Comparison of ENCODE assay signal across 30 cellular contexts in genomic region chr19:54125713-54126112, GRCh38. TPM values are rescaled to one million over a fixed set of nuclear protein-coding genes. Genes with fewer than 3 reads are reported as not detected.
"Had no signal": no experiment of that assay in that cellular context is flagged by ENCODE, and none has a peak within 500 bp of the region (broad histone marks: within the 10 kb centered on the region; RNA-seq: fewer than 3 reads in every experiment).

No MANE protein-coding gene starts in this region.

- H3K36me3 Mint-ChIP-seq: activated naive CD4-positive, alpha-beta T cell treated with anti-CD3 and anti-CD28 coated beads, Interleukin-2, amount 50 U/mL, for 72 hours had no signal

- H3K9me3 Mint-ChIP-seq: activated CD4-positive, alpha-beta memory T cell treated with anti-CD3 and anti-CD28 coated beads for 36 hours; activated CD4-positive, alpha-beta T cell treated with anti-CD3 and anti-CD28 coated beads, Interleukin-2, amount 10 ng/mL, durations not matched to agents 24 days and 14 days; activated naive CD4-positive, alpha-beta T cell treated with anti-CD3 and anti-CD28 coated beads, Interleukin-2, amount 10 ng/mL, durations not matched to agents 7 days and 5 days; activated naive CD4-positive, alpha-beta T cell treated with anti-CD3 and anti-CD28 coated beads, Interleukin-2, amount 50 U/mL, for 72 hours; activated T-cell treated with anti-CD3 and anti-CD28 coated beads, Interleukin-2, amount 50 U/mL, for 72 hours; brain had no signal

- H3K4me3 Mint-ChIP-seq: activated CD4-positive, alpha-beta memory T cell treated with anti-CD3 and anti-CD28 coated beads for 36 hours; activated CD4-positive, alpha-beta T cell treated with anti-CD3 and anti-CD28 coated beads for 36 hours; activated CD4-positive, alpha-beta T cell treated with anti-CD3 and anti-CD28 coated beads, Interleukin-2, amount 10 ng/mL, durations not matched to agents 24 days and 14 days; activated CD8-positive, alpha-beta memory T cell treated with anti-CD3 and anti-CD28 coated beads, Interleukin-2, amount 10 ng/mL, durations not matched to agents 7 days and 5 days; activated CD8-positive, alpha-beta T cell treated with anti-CD3 and anti-CD28 coated beads, Interleukin-2, amount 10 ng/mL, durations not matched to agents 7 days and 5 days; activated naive CD4-positive, alpha-beta T cell treated with anti-CD3 and anti-CD28 coated beads, Interleukin-2, amount 10 ng/mL, durations not matched to agents 7 days and 5 days; activated T-cell treated with anti-CD3 and anti-CD28 coated beads, Interleukin-2, amount 50 U/mL, for 72 hours; brain had no signal

- H3K4me1 Mint-ChIP-seq: activated CD4-positive, alpha-beta T cell treated with anti-CD3 and anti-CD28 coated beads for 36 hours; activated CD4-positive, alpha-beta T cell treated with anti-CD3 and anti-CD28 coated beads, Interleukin-2, amount 10 ng/mL, durations not matched to agents 24 days and 14 days; activated CD8-positive, alpha-beta memory T cell treated with anti-CD3 and anti-CD28 coated beads, Interleukin-2, amount 10 ng/mL, durations not matched to agents 7 days and 5 days; activated naive CD4-positive, alpha-beta T cell treated with anti-CD3 and anti-CD28 coated beads, Interleukin-2, amount 10 ng/mL, durations not matched to agents 7 days and 5 days; brain had no signal

- ATAC-seq: activated CD4-positive, alpha-beta T cell treated with anti-CD3 and anti-CD28 coated beads for 36 hours; activated CD8-positive, alpha-beta memory T cell treated with anti-CD3 and anti-CD28 coated beads, Interleukin-2, amount 10 ng/mL, durations not matched to agents 7 days and 5 days; activated naive CD4-positive, alpha-beta T cell treated with anti-CD3 and anti-CD28 coated beads, Interleukin-2, amount 50 U/mL, for 72 hours; activated T-cell treated with anti-CD3 and anti-CD28 coated beads, Interleukin-2, amount 50 U/mL, for 72 hours had no signal

- H3K27ac ChIP-seq: adrenal gland, breast epithelium, cardiac muscle cell, colonic mucosa had no signal

- H3K27ac Mint-ChIP-seq: activated CD4-positive, alpha-beta memory T cell treated with anti-CD3 and anti-CD28 coated beads for 36 hours; activated CD4-positive, alpha-beta T cell treated with anti-CD3 and anti-CD28 coated beads for 36 hours; activated CD4-positive, alpha-beta T cell treated with anti-CD3 and anti-CD28 coated beads, Interleukin-2, amount 10 ng/mL, durations not matched to agents 24 days and 14 days; activated CD8-positive, alpha-beta memory T cell treated with anti-CD3 and anti-CD28 coated beads, Interleukin-2, amount 10 ng/mL, durations not matched to agents 7 days and 5 days; activated CD8-positive, alpha-beta T cell treated with anti-CD3 and anti-CD28 coated beads, Interleukin-2, amount 10 ng/mL, durations not matched to agents 7 days and 5 days; activated naive CD4-positive, alpha-beta T cell treated with anti-CD3 and anti-CD28 coated beads, Interleukin-2, amount 10 ng/mL, durations not matched to agents 7 days and 5 days; activated naive CD4-positive, alpha-beta T cell treated with anti-CD3 and anti-CD28 coated beads, Interleukin-2, amount 50 U/mL, for 72 hours; activated T-cell treated with anti-CD3 and anti-CD28 coated beads, Interleukin-2, amount 50 U/mL, for 72 hours; brain had no signal

- FAIRE-seq: endometrium, frontal cortex had no signal

- H3K4me3 ChIP-seq: adrenal gland, breast epithelium, cardiac muscle cell, colonic mucosa had no signal

- DNase-seq: activated CD4-positive, alpha-beta memory T cell treated with anti-CD3 and anti-CD28 coated beads for 36 hours; activated CD4-positive, alpha-beta T cell treated with anti-CD3 and anti-CD28 coated beads for 36 hours; activated CD4-positive, alpha-beta T cell treated with anti-CD3 and anti-CD28 coated beads, Interleukin-2, amount 10 ng/mL, durations not matched to agents 24 days and 14 days; activated CD4-positive, CD25-positive, alpha-beta regulatory T cell; activated CD4-positive, CD25-positive, alpha-beta regulatory T cell treated with anti-CD3 and anti-CD28 coated beads, Interleukin-2, amount 50 U/mL, for 72 hours; activated CD8-positive, alpha-beta memory T cell treated with anti-CD3 and anti-CD28 coated beads, Interleukin-2, amount 10 ng/mL, durations not matched to agents 7 days and 5 days; activated CD8-positive, alpha-beta memory T cell treated with anti-CD3 and anti-CD28 coated beads, Interleukin-2, amount 50 U/mL, for 4 hours; activated CD8-positive, alpha-beta T cell treated with anti-CD3 and anti-CD28 coated beads, Interleukin-2, amount 10 ng/mL, durations not matched to agents 7 days and 5 days; activated gamma-delta T cell; activated naive CD4-positive, alpha-beta T cell; activated naive CD4-positive, alpha-beta T cell treated with anti-CD3 and anti-CD28 coated beads, Interleukin-2, amount 10 ng/mL, durations not matched to agents 7 days and 5 days; activated T-cell treated with anti-CD3 and anti-CD28 coated beads, Interleukin-2, amount 50 U/mL, for 1 hour; activated T-cell treated with anti-CD3 and anti-CD28 coated beads, Interleukin-2, amount 50 U/mL, for 72 hours; adrenal gland; amygdala; aorta; central memory CD4-positive, alpha-beta T cell; cerebellar nuclear complex; colonic mucosa; effector CD8-positive, alpha-beta T cell; foreskin fibroblast; T-helper 2 cell had no signal

- H3K27me3 ChIP-seq: adrenal gland, breast epithelium, cardiac muscle cell, colonic mucosa had no signal

- H3K9me3 ChIP-seq: adrenal gland, breast epithelium, colonic mucosa had no signal

- H3K4me1 ChIP-seq: adrenal gland, breast epithelium, colonic mucosa had no signal

- H3K27me3 Mint-ChIP-seq: activated CD4-positive, alpha-beta memory T cell treated with anti-CD3 and anti-CD28 coated beads for 36 hours; activated CD4-positive, alpha-beta T cell treated with anti-CD3 and anti-CD28 coated beads for 36 hours; activated CD4-positive, alpha-beta T cell treated with anti-CD3 and anti-CD28 coated beads, Interleukin-2, amount 10 ng/mL, durations not matched to agents 24 days and 14 days; activated CD8-positive, alpha-beta memory T cell treated with anti-CD3 and anti-CD28 coated beads, Interleukin-2, amount 10 ng/mL, durations not matched to agents 7 days and 5 days; activated naive CD4-positive, alpha-beta T cell treated with anti-CD3 and anti-CD28 coated beads, Interleukin-2, amount 10 ng/mL, durations not matched to agents 7 days and 5 days; brain had no signal

RNA-seq across cellular contexts. Expression of gene OSCAR, which starts 25.1 kb away (rescaled TPM):
- total RNA-seq: cardiac muscle cell, dermis microvascular lymphatic vessel endothelial cell, epithelial cell of proximal tubule, frontal cortex had no signal
